ENCODE assay signal across 20 cellular contexts in genomic region chr1:3631865-3632264, GRCh38. TPM values are rescaled to one million over a fixed set of nuclear protein-coding genes. Genes with fewer than 3 reads are reported as not detected.
"Had no signal": no experiment of that assay in that cellular context is flagged by ENCODE, and none has a peak within 500 bp of the region (broad histone marks: within the 10 kb centered on the region; RNA-seq: fewer than 3 reads in every experiment).

No MANE protein-coding gene starts in this region.

- H3K4me3 Mint-ChIP-seq: activated naive CD4-positive, alpha-beta T cell treated with anti-CD3 and anti-CD28 coated beads, Interleukin-2, amount 50 U/mL, for 24 hours; activated T-cell treated with anti-CD3 and anti-CD28 coated beads, Interleukin-2, amount 50 U/mL, for 72 hours; nephron progenitor cell; stimulated activated naive CD8-positive, alpha-beta T cell treated with anti-CD3 and anti-CD28 coated beads, Interleukin-15, Interleukin-2, amounts not matched to agents 100 ng/mL and 50 ng/mL, for 24 hours; T-cell had no signal

- H3K27me3 ChIP-seq: ascending aorta, breast epithelium, left lung, right atrium auricular region had no signal

- H3K4me3 ChIP-seq: ascending aorta, breast epithelium, left lung, right atrium auricular region had no signal

- H3K9me3 ChIP-seq: ascending aorta, breast epithelium, left lung, right atrium auricular region had no signal

- DNase-seq: activated CD4-positive, alpha-beta T cell treated with anti-CD3 and anti-CD28 coated beads for 1 hour; activated gamma-delta T cell; activated T-cell treated with anti-CD3 and anti-CD28 coated beads, Interleukin-2, amount 50 U/mL, for 72 hours; dermis blood vessel endothelial cell; foreskin melanocyte; glutamatergic neuron; hippocampal formation; mammary epithelial cell; nephron progenitor cell; stimulated activated CD4-positive, alpha-beta T cell treated with anti-CD3 and anti-CD28 coated beads, Interleukin-2, amount 100 ng/mL, for 48 hours; T-cell; trophoblast cell had no signal

- H3K4me1 ChIP-seq: ascending aorta, breast epithelium, right atrium auricular region had no signal

- H3K4me1 Mint-ChIP-seq: activated naive CD4-positive, alpha-beta T cell treated with anti-CD3 and anti-CD28 coated beads, Interleukin-2, amount 50 U/mL, for 24 hours; nephron progenitor cell; T-cell had no signal

- H3K27ac ChIP-seq: ascending aorta, breast epithelium, left lung, right atrium auricular region had no signal

- H3K27me3 Mint-ChIP-seq: activated naive CD4-positive, alpha-beta T cell treated with anti-CD3 and anti-CD28 coated beads, Interleukin-2, amount 50 U/mL, for 24 hours; progenitor cell of endocrine pancreas; stimulated activated naive CD8-positive, alpha-beta T cell treated with anti-CD3 and anti-CD28 coated beads, Interleukin-15, Interleukin-2, amounts not matched to agents 100 ng/mL and 50 ng/mL, for 24 hours; T-cell had no signal

- H3K27ac Mint-ChIP-seq: activated naive CD4-positive, alpha-beta T cell treated with anti-CD3 and anti-CD28 coated beads, Interleukin-2, amount 50 U/mL, for 24 hours; activated T-cell treated with anti-CD3 and anti-CD28 coated beads, Interleukin-2, amount 50 U/mL, for 72 hours; nephron progenitor cell; progenitor cell of endocrine pancreas; stimulated activated naive CD8-positive, alpha-beta T cell treated with anti-CD3 and anti-CD28 coated beads, Interleukin-15, Interleukin-2, amounts not matched to agents 100 ng/mL and 50 ng/mL, for 24 hours; T-cell had no signal

- H3K9me3 Mint-ChIP-seq: activated naive CD4-positive, alpha-beta T cell treated with anti-CD3 and anti-CD28 coated beads, Interleukin-2, amount 50 U/mL, for 24 hours; activated T-cell treated with anti-CD3 and anti-CD28 coated beads, Interleukin-2, amount 50 U/mL, for 72 hours; nephron progenitor cell; stimulated activated naive CD8-positive, alpha-beta T cell treated with anti-CD3 and anti-CD28 coated beads, Interleukin-15, Interleukin-2, amounts not matched to agents 100 ng/mL and 50 ng/mL, for 24 hours; T-cell had no signal

RNA-seq across cellular contexts. Expression of gene TP73, which starts 20.5 kb away (rescaled TPM):
- total RNA-seq: ascending aorta, dermis blood vessel endothelial cell, osteoblast had no signal
